In genomic region chr2:73291093-73291460, GRCh38 we compare ENCODE assay signal across 10 cellular contexts. TPM values are rescaled to one million over a fixed set of nuclear protein-coding genes. Genes with fewer than 3 reads are reported as not detected.
A peak's percentile ranks its signal among the peaks of the same experiment; 100 is the strongest.
DNase-seq lines count a peak whose midpoint lies in the region; ATAC-seq and TF ChIP-seq lines count a peak whose summit lies in the region.
"Had no signal": no experiment of that assay in that cellular context is flagged by ENCODE, and none has a peak within 500 bp of the region (broad histone marks: within the 10 kb centered on the region; RNA-seq: fewer than 3 reads in every experiment).

No MANE protein-coding gene starts in this region.

- WGBS in spleen, 5 donors = 3 to 7% (median 4%) methylated on average over 32 to 34 of the region's 34 CpGs

- TF ChIP-seq POLR2A in spleen (IDR thresholded peaks at IDR 0.05) = no peak

- no peaks in the 10 kb centered on the region for H3K9me3 Mint-ChIP-seq in activated naive CD4-positive, alpha-beta T cell treated with anti-CD3 and anti-CD28 coated beads for 36 hours

- peaks cover 49% of the 10 kb centered on the region for H3K27me3 Mint-ChIP-seq in activated naive CD4-positive, alpha-beta T cell treated with anti-CD3 and anti-CD28 coated beads for 36 hours (ENCODE audit: low read depth)

- DNase-seq in GDM1 (lab: John Stamatoyannopoulos, UW) (peak; percentile 38), NCI-H460 (ENCODE audit: extremely low read depth, low read depth) (peak; percentile 39), left ventricle myocardium superior (peak; percentile 72), spleen (peak; percentile 85), OCI-M2 (lab: John Stamatoyannopoulos, UW; ENCODE audit: unreplicated experiment) (no peak)
- DNase-seq in activated naive CD4-positive, alpha-beta T cell treated with anti-CD3 and anti-CD28 coated beads for 36 hours = peak; percentile 66

- CTCF ChIA-PET in activated naive CD4-positive, alpha-beta T cell treated with anti-CD3 and anti-CD28 coated beads for 36 hours (lab: Charles Lee) = interaction anchor here (0.7 to 5.1 kb wide), 16 partner anchors 8 to 183 kb away, joined by 3 to 45 read pairs (median 6); partner anchors contain the start of gene PRADC1

- intact Hi-C loops in activated naive CD4-positive, alpha-beta T cell treated with anti-CD3 and anti-CD28 coated beads for 36 hours (cut with micrococcal nuclease) = loop anchor here (2.0 to 5.0 kb wide), 6 partner anchors 22 to 429 kb away; partner anchors contain the start of genes RAB11FIP5 and SFXN5
- intact Hi-C loops in left ventricle myocardium superior (cut with micrococcal nuclease) = no loop called here
- intact Hi-C loops in spleen (cut with DNase I; ENCODE audit: low total_unique reads) = no loop called here

- peaks cover 14% of the 10 kb centered on the region for H3K4me1 Mint-ChIP-seq in activated naive CD4-positive, alpha-beta T cell treated with anti-CD3 and anti-CD28 coated beads for 36 hours (ENCODE audit: low read depth)

- peaks cover 20 to 42% (median 32%) of the 10 kb centered on the region in 6 donors for H3K4me1 ChIP-seq in spleen

- H3K36me3 Mint-ChIP-seq in activated naive CD4-positive, alpha-beta T cell treated with anti-CD3 and anti-CD28 coated beads for 36 hours (ENCODE audit: low read depth) = no peaks in the 10 kb centered on the region

- ATAC-seq in left ventricle myocardium superior (peak; percentile 84), HG02938 (IDR thresholded peaks at IDR 0.05; ENCODE audit: unreplicated experiment) (no peak), HG03097 (IDR thresholded peaks at IDR 0.05; ENCODE audit: low FRiP score, unreplicated experiment) (no peak)

- no peaks in the 10 kb centered on the region for H3K36me3 ChIP-seq in spleen

- no peak overlapping the region for H3K27ac ChIP-seq in spleen
- H3K27ac ChIP-seq: KMS-11 had no signal

- H3K4me3 Mint-ChIP-seq in activated naive CD4-positive, alpha-beta T cell treated with anti-CD3 and anti-CD28 coated beads for 36 hours = peak overlapping the region; percentile 58

- no peak for TF ChIP-seq CTCF in spleen (IDR thresholded peaks at IDR 0.05 in 8 of 11, conservative IDR thresholded peaks at IDR 0.05 in 3 of 11)

- H3K4me3 ChIP-seq in spleen = peak overlapping the region in 7 of 8 donors; percentile 15 to 62 (median 33)

- no peak overlapping the region for H3K27ac Mint-ChIP-seq in activated naive CD4-positive, alpha-beta T cell treated with anti-CD3 and anti-CD28 coated beads for 36 hours

- H3K27me3 ChIP-seq in spleen (replicated peaks in 1 of 7) = peaks cover 8 to 93% (median 68%) of the 10 kb centered on the region in 7 donors

- peaks cover 0 to 5% (median 0%) of the 10 kb centered on the region in 8 donors for H3K9me3 ChIP-seq in spleen

RNA-seq across cellular contexts. Expression of gene EGR4, which starts 2.3 kb away (rescaled TPM):
- not detected in 2 replicates for total RNA-seq in NCI-H460 (2014; rRNA removed; shearing (Covaris generic))
- not detected in 2 replicates for polyA plus RNA-seq in NCI-H460 (2014; cell fraction: nucleus; rRNA removed)
- under 1 TPM; 0.07 to 0.12 TPM for total RNA-seq in activated naive CD4-positive, alpha-beta T cell treated with anti-CD3 and anti-CD28 coated beads for 36 hours
- not detected for total RNA-seq in left ventricle myocardium superior
- total RNA-seq in spleen = not detected
- under 1 TPM in 2 of 3 donors, not detected in 1; 0.02 to 0.03 TPM for polyA plus RNA-seq in spleen
- total RNA-seq: pulmonary artery endothelial cell had no signal

RNA-seq across cellular contexts. Expression of gene FBXO41, which starts 6.8 kb away (rescaled TPM):
- total RNA-seq in NCI-H460 (2014; rRNA removed; shearing (Covaris generic)) = 0.66 and 1.4 TPM in 2 replicates
- 3.9 and 4.1 TPM in 2 replicates for polyA plus RNA-seq in NCI-H460 (2014; cell fraction: nucleus; rRNA removed)
- 10 to 100 TPM; 11.0 to 11.8 TPM for total RNA-seq in activated naive CD4-positive, alpha-beta T cell treated with anti-CD3 and anti-CD28 coated beads for 36 hours
- 0.69 TPM for total RNA-seq in left ventricle myocardium superior
- 10 to 100 TPM; 10.0 to 15.9 (median 13.3) TPM for total RNA-seq in spleen
- 10 to 100 TPM in 1 of 3 donors, 1 to 10 TPM in 2; 4.8 to 11.3 (median 8.0) TPM for polyA plus RNA-seq in spleen

RNA-seq across cellular contexts. Expression of gene CCT7, which starts 57.0 kb away (rescaled TPM):
- 538 and 560 TPM in 2 replicates for total RNA-seq in NCI-H460 (2014; rRNA removed; shearing (Covaris generic))
- polyA plus RNA-seq in NCI-H460 (2014; cell fraction: nucleus; rRNA removed) = 568 and 795 TPM in 2 replicates
- 100 to 1,000 TPM; 654 to 705 TPM for total RNA-seq in activated naive CD4-positive, alpha-beta T cell treated with anti-CD3 and anti-CD28 coated beads for 36 hours
- total RNA-seq in left ventricle myocardium superior (216 TPM), spleen (100 to 1,000 TPM; 122 to 184 (median 148) TPM)
- polyA plus RNA-seq in spleen = 100 to 1,000 TPM; 112 to 165 (median 152) TPM

RNA-seq across cellular contexts. Expression of gene PRADC1, which starts 58.0 kb away (rescaled TPM):
- 6.3 and 10.7 TPM in 2 replicates for total RNA-seq in NCI-H460 (2014; rRNA removed; shearing (Covaris generic))
- polyA plus RNA-seq in NCI-H460 (2014; cell fraction: nucleus; rRNA removed) = 22.3 and 26.1 TPM in 2 replicates
- total RNA-seq in activated naive CD4-positive, alpha-beta T cell treated with anti-CD3 and anti-CD28 coated beads for 36 hours = 10 to 100 TPM; 10.1 to 10.2 TPM
- 97.7 TPM for total RNA-seq in left ventricle myocardium superior
- total RNA-seq in spleen = 10 to 100 TPM; 12.8 to 27.1 (median 22.8) TPM
- 10 to 100 TPM; 10.4 to 29.5 (median 21.0) TPM for polyA plus RNA-seq in spleen
